ENCODE assay signal across 1 cellular context in the genomic region with DNA sequence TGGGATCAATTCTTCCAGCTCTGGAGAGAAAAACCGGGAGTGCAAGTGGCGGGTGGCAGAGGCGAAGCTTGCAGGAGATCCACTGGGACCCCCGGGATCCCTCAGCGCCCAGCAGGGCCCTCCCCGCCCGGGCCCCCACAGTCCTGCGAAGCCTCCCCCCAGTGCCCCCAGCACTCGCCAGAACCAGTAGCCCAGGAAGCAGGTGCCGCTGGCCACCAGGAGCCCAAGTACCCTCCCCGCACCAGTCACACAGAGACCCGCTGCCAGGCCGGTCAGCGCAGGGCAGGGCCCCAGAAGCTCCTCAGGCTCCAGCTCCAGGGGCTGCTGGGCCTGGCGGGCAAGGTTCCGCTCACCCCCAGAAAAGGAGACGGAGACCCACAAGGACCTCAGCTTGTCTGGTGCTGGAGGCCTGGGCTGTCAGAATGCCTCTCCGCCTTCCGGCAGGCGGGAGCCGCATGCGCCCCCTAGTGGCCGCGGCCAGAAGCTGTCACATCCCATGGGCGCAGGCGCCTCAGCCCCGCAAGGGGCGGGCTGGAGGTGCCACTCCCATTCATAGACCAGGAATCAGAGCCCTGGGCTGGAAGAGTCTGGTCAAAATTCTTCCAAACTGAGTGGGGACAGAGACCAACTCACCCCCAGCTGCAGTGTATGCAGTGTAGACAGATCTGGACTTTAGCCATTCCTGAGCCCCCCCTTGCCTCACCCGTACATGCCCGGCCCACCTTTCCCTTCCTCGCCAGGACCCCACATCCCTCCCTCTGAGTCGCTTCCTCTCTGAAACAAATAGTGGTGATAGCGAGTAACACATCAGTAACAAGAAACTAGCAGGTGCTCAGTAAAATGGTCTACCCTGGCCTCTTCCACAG.
TF ChIP-seq lines count a peak whose summit lies in the region.

No MANE protein-coding gene starts in this region.

TF ChIP-seq in GM12878, 131 proteins besides CTCF, POLR2A, EP300 and RAD21:
- TF ChIP-seq PAX8 (IDR thresholded peaks at IDR 0.05) (no peak), EGR1 (IDR thresholded peaks at IDR 0.05; ENCODE audit: borderline replicate concordance in 1 of 2, low read depth in 2 of 2, low read length in 2 of 2) (no peak), JUND (IDR thresholded peaks at IDR 0.05; ENCODE audit: low read depth, low read length) (no peak), TARDBP (IDR thresholded peaks at IDR 0.05; ENCODE audit: borderline replicate concordance) (no peak), BHLHE40 (IDR thresholded peaks at IDR 0.05; ENCODE audit: borderline replicate concordance in 1 of 2, low read depth in 2 of 2, low read length in 1 of 2) (no peak), TCF7 (IDR thresholded peaks at IDR 0.05; ENCODE audit: borderline replicate concordance) (no peak)
- TF ChIP-seq, protein P1, sequence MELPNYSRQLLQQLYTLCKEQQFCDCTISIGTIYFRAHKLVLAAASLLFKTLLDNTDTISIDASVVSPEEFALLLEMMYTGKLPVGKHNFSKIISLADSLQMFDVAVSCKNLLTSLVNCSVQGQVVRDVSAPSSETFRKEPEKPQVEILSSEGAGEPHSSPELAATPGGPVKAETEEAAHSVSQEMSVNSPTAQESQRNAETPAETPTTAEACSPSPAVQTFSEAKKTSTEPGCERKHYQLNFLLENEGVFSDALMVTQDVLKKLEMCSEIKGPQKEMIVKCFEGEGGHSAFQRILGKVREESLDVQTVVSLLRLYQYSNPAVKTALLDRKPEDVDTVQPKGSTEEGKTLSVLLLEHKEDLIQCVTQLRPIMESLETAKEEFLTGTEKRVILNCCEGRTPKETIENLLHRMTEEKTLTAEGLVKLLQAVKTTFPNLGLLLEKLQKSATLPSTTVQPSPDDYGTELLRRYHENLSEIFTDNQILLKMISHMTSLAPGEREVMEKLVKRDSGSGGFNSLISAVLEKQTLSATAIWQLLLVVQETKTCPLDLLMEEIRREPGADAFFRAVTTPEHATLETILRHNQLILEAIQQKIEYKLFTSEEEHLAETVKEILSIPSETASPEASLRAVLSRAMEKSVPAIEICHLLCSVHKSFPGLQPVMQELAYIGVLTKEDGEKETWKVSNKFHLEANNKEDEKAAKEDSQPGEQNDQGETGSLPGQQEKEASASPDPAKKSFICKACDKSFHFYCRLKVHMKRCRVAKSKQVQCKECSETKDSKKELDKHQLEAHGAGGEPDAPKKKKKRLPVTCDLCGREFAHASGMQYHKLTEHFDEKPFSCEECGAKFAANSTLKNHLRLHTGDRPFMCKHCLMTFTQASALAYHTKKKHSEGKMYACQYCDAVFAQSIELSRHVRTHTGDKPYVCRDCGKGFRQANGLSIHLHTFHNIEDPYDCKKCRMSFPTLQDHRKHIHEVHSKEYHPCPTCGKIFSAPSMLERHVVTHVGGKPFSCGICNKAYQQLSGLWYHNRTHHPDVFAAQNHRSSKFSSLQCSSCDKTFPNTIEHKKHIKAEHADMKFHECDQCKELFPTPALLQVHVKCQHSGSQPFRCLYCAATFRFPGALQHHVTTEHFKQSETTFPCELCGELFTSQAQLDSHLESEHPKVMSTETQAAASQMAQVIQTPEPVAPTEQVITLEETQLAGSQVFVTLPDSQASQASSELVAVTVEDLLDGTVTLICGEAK (IDR thresholded peaks at IDR 0.05; ENCODE audit: borderline replicate concordance) = no peak
- TF ChIP-seq, protein P2, sequence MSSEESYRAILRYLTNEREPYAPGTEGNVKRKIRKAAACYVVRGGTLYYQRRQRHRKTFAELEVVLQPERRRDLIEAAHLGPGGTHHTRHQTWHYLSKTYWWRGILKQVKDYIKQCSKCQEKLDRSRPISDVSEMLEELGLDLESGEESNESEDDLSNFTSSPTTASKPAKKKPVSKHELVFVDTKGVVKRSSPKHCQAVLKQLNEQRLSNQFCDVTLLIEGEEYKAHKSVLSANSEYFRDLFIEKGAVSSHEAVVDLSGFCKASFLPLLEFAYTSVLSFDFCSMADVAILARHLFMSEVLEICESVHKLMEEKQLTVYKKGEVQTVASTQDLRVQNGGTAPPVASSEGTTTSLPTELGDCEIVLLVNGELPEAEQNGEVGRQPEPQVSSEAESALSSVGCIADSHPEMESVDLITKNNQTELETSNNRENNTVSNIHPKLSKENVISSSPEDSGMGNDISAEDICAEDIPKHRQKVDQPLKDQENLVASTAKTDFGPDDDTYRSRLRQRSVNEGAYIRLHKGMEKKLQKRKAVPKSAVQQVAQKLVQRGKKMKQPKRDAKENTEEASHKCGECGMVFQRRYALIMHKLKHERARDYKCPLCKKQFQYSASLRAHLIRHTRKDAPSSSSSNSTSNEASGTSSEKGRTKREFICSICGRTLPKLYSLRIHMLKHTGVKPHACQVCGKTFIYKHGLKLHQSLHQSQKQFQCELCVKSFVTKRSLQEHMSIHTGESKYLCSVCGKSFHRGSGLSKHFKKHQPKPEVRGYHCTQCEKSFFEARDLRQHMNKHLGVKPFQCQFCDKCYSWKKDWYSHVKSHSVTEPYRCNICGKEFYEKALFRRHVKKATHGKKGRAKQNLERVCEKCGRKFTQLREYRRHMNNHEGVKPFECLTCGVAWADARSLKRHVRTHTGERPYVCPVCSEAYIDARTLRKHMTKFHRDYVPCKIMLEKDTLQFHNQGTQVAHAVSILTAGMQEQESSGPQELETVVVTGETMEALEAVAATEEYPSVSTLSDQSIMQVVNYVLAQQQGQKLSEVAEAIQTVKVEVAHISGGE (CRISPR knock-in tag; IDR thresholded peaks at IDR 0.05) = no peak
- TF ChIP-seq, protein P3, sequence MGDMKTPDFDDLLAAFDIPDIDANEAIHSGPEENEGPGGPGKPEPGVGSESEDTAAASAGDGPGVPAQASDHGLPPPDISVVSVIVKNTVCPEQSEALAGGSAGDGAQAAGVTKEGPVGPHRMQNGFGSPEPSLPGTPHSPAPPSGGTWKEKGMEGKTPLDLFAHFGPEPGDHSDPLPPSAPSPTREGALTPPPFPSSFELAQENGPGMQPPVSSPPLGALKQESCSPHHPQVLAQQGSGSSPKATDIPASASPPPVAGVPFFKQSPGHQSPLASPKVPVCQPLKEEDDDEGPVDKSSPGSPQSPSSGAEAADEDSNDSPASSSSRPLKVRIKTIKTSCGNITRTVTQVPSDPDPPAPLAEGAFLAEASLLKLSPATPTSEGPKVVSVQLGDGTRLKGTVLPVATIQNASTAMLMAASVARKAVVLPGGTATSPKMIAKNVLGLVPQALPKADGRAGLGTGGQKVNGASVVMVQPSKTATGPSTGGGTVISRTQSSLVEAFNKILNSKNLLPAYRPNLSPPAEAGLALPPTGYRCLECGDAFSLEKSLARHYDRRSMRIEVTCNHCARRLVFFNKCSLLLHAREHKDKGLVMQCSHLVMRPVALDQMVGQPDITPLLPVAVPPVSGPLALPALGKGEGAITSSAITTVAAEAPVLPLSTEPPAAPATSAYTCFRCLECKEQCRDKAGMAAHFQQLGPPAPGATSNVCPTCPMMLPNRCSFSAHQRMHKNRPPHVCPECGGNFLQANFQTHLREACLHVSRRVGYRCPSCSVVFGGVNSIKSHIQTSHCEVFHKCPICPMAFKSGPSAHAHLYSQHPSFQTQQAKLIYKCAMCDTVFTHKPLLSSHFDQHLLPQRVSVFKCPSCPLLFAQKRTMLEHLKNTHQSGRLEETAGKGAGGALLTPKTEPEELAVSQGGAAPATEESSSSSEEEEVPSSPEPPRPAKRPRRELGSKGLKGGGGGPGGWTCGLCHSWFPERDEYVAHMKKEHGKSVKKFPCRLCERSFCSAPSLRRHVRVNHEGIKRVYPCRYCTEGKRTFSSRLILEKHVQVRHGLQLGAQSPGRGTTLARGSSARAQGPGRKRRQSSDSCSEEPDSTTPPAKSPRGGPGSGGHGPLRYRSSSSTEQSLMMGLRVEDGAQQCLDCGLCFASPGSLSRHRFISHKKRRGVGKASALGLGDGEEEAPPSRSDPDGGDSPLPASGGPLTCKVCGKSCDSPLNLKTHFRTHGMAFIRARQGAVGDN (IDR thresholded peaks at IDR 0.05) = no peak
